20 cellular contexts compared by ENCODE assay signal in the genomic region with DNA sequence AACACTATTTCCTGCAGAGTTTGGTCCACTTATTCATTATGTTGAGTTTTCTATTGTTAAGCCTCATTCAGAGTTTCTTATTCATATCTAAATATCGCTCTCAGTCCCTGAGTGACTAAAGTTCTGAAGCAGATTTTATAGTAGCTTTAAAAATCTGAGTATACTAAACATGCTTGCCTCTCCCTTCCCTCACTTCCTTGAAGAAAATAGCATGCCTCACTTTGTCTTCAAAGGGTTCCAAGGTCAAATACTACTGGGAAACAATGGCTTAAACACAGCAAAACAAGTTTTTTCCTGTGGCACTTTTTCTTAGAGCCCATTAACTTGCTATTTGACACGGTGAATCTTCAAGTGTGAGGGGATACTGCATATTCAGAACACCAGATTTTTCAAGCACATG. TPM values are rescaled to one million over a fixed set of nuclear protein-coding genes. Genes with fewer than 3 reads are reported as not detected.
DNase-seq lines count a peak whose midpoint lies in the region; ATAC-seq, FAIRE-seq and TF ChIP-seq lines count a peak whose summit lies in the region.
"Had no signal": no experiment of that assay in that cellular context is flagged by ENCODE, and none has a peak within 500 bp of the region (broad histone marks: within the 10 kb centered on the region; RNA-seq: fewer than 3 reads in every experiment).

No MANE protein-coding gene starts in this region.

- no peak overlapping the region for H2BK120ac ChIP-seq in H9 (ENCODE audit: low read depth, low read length, poor library complexity, severe bottlenecking)

- no peak overlapping the region for H3K4me3 Mint-ChIP-seq in dendritic cell treated with granulocyte-macrophage colony-stimulating factor and Interleukin-4, amounts not matched to agents 40 ng/mL and 50 ng/mL, for 4 days
- no peak overlapping the region for H3K4me3 Mint-ChIP-seq in H9
- H3K4me3 Mint-ChIP-seq: CD8-positive, alpha-beta T cell had no signal

- H4K8ac ChIP-seq in H9 (replicated peaks; ENCODE audit: insufficient read length, low read depth, low read length), result no peak overlapping the region

- no peaks in the 10 kb centered on the region for H3K27me3 Mint-ChIP-seq in dendritic cell treated with granulocyte-macrophage colony-stimulating factor and Interleukin-4, amounts not matched to agents 40 ng/mL and 50 ng/mL, for 4 days
- H3K27me3 Mint-ChIP-seq in H9 (ENCODE audit: low read depth), result peaks cover 37% of the 10 kb centered on the region

- dilution Hi-C loops in endothelial cell of umbilical vein (cut with MboI; ENCODE audit: extremely low pct_ligation_motif_present, low sequenced_read_pairs), result no loop called here

- no peak for TF ChIP-seq POLR2A in endothelial cell of umbilical vein (IDR thresholded peaks at IDR 0.05; ENCODE audit: low read depth, low read length)

- H3K18ac ChIP-seq in H9 (ENCODE audit: insufficient read length, low read depth, low read length), result no peak overlapping the region

- peak overlapping the region; percentile 8 for H3K4me2 ChIP-seq in endothelial cell of umbilical vein (ENCODE audit: insufficient read depth, low read length)
- no peak overlapping the region for H3K4me2 ChIP-seq in H9 (ENCODE audit: insufficient read depth, insufficient read length, low read length)
- H3K4me2 ChIP-seq: A549 had no signal

- FAIRE-seq in endothelial cell of umbilical vein (lab: Jason Lieb, UNC), result peak; percentile 70
- FAIRE-seq: A549, D721Med, G401.6, GM12891, GM19239 had no signal

- H2BK12ac ChIP-seq in H9 (ENCODE audit: insufficient read length, low read depth, low read length), result no peak overlapping the region

- WGBS in H9 (ENCODE audit: extremely low coverage, insufficient read length, low lambda C conversion rate), result no CpG with 5 or more reads among the region's 2 CpGs

- no peak overlapping the region for H3K56ac ChIP-seq in H9 (ENCODE audit: insufficient read length, low read depth, low read length)

- BruUV-seq in endothelial cell of umbilical vein (replicated peaks; lab: Mats Ljungman, UMichigan), result no TSS peak

- H3K36me3 ChIP-seq in endothelial cell of umbilical vein (ENCODE audit: control insufficient read depth in 2 of 2, extremely low read depth in 1 of 2, insufficient read depth in 2 of 2, low read length in 2 of 2), result no peaks in the 10 kb centered on the region
- H3K36me3 ChIP-seq in mucosa of rectum (ENCODE audit: control insufficient read depth in 2 of 2, insufficient read depth in 2 of 2, low read length in 2 of 2), result no peaks in the 10 kb centered on the region
- no peaks in the 10 kb centered on the region for H3K36me3 ChIP-seq in upper lobe of right lung
- H3K36me3 ChIP-seq: BE2C had no signal

- H3K23me2 ChIP-seq in H9 (ENCODE audit: insufficient read length, low read depth, low read length, poor library complexity, severe bottlenecking), result no peaks in the 10 kb centered on the region

- H3K4me1 Mint-ChIP-seq in dendritic cell treated with granulocyte-macrophage colony-stimulating factor and Interleukin-4, amounts not matched to agents 40 ng/mL and 50 ng/mL, for 4 days (ENCODE audit: low read depth), result peaks cover 76% of the 10 kb centered on the region
- H3K4me1 Mint-ChIP-seq in H9, result peaks cover 0 to 3% of the 10 kb centered on the region in 2 experiments; a peak in 1 of 4 replicates

- H3K4me1 ChIP-seq in endothelial cell of umbilical vein (ENCODE audit: control insufficient read depth, extremely low read depth, insufficient read depth, low read length) (peaks cover 15% of the 10 kb centered on the region), mucosa of rectum (ENCODE audit: control insufficient read depth in 2 of 2, insufficient read depth in 2 of 2, low read length in 2 of 2) (peaks cover 5 to 6% of the 10 kb centered on the region in 2 donors), upper lobe of right lung (no peaks in the 10 kb centered on the region), H9 (ENCODE audit: insufficient read depth, low read length) (no peaks in the 10 kb centered on the region)
- H3K4me1 ChIP-seq: BE2C had no signal

- no peaks in the 10 kb centered on the region for H3K9me3 Mint-ChIP-seq in dendritic cell treated with granulocyte-macrophage colony-stimulating factor and Interleukin-4, amounts not matched to agents 40 ng/mL and 50 ng/mL, for 4 days
- H3K9me3 Mint-ChIP-seq in H9, result no peaks in the 10 kb centered on the region
- H3K9me3 Mint-ChIP-seq: CD8-positive, alpha-beta T cell had no signal

- DNase-seq in endothelial cell of umbilical vein (ENCODE audit: low read depth, low spot score), result peak; percentile 76
- DNase-seq in upper lobe of right lung, result no peak
- DNase-seq in H9, result no peak
- DNase-seq: BE2C; CD8-positive, alpha-beta T cell; COR-L47; DMS153; DMS79 treated with DMSO at 0.1 percent for 48 hours; EL had no signal

- POLR2A ChIA-PET in endothelial cell of umbilical vein (lab: Charles Lee), result interaction anchor here (0.6 to 1.7 kb wide), 3 partner anchors 22 to 61 kb away, joined by 3 to 13 read pairs (median 3); partner anchors contain the start of gene DAB2

- H3K36me3 Mint-ChIP-seq in dendritic cell treated with granulocyte-macrophage colony-stimulating factor and Interleukin-4, amounts not matched to agents 40 ng/mL and 50 ng/mL, for 4 days (ENCODE audit: low read depth), result no peaks in the 10 kb centered on the region
- H3K36me3 Mint-ChIP-seq in H9 (ENCODE audit: insufficient read depth in 1 of 3, low read depth in 3 of 3), result no peaks in the 10 kb centered on the region
- H3K36me3 Mint-ChIP-seq: CD8-positive, alpha-beta T cell had no signal

- no peak for ATAC-seq in upper lobe of right lung
- ATAC-seq in GM18870 (IDR thresholded peaks at IDR 0.05; ENCODE audit: unreplicated experiment), result no peak
- no peak for ATAC-seq in GM19463 (IDR thresholded peaks at IDR 0.05; ENCODE audit: unreplicated experiment)
- ATAC-seq: A549; CD8-positive, alpha-beta T cell; HCT116 had no signal

- H3K79me2 ChIP-seq in endothelial cell of umbilical vein (ENCODE audit: control insufficient read depth, insufficient read depth, low read length) (no peaks in the 10 kb centered on the region), H9 (ENCODE audit: insufficient read depth, low read length) (no peaks in the 10 kb centered on the region)

- no peaks in the 10 kb centered on the region for H3K79me1 ChIP-seq in H9 (ENCODE audit: insufficient read depth, low read depth, low read length, poor library complexity, severe bottlenecking)

- H3K4me3 ChIP-seq in endothelial cell of umbilical vein (replicated peaks in 1 of 3; ENCODE audit: insufficient read depth in 1 of 3, low read depth in 1 of 3, low read length in 3 of 3) (no peak overlapping the region), mucosa of rectum (ENCODE audit: low read length in 2 of 2) (no peak overlapping the region), upper lobe of right lung (no peak overlapping the region)
- H3K4me3 ChIP-seq: A549 had no signal

- H4K91ac ChIP-seq in H9 (ENCODE audit: insufficient read length, low read depth, low read length), result no peak overlapping the region

- H2BK20ac ChIP-seq in H9 (ENCODE audit: low read depth, low read length, poor library complexity, severe bottlenecking), result no peak overlapping the region

- CTCF ChIA-PET in endothelial cell of umbilical vein (lab: Charles Lee), result interaction anchor here (0.9 to 1.7 kb wide), 10 partner anchors 10 to 84 kb away, joined by 3 to 12 read pairs (median 4); partner anchors contain the start of gene DAB2

- H4K20me1 ChIP-seq in endothelial cell of umbilical vein (replicated peaks; ENCODE audit: control insufficient read depth, extremely low read depth, insufficient read depth, low read length) (no peaks in the 10 kb centered on the region), H9 (ENCODE audit: control insufficient read depth, insufficient read depth, insufficient read length) (no peaks in the 10 kb centered on the region)

- H2AK5ac ChIP-seq in H9 (ENCODE audit: insufficient read length, low read length), result no peak overlapping the region

- H3K27ac ChIP-seq in endothelial cell of umbilical vein (ENCODE audit: insufficient read depth, low read depth, low read length), result peak overlapping the region; percentile 31
- peak overlapping the region; percentile 71 to 84 for H3K27ac ChIP-seq in mucosa of rectum (ENCODE audit: low read depth in 2 of 2, low read length in 2 of 2)
- H3K27ac ChIP-seq in upper lobe of right lung, result peak overlapping the region; percentile 2
- no peak overlapping the region for H3K27ac ChIP-seq in H9 (ENCODE audit: insufficient read length, low read depth, low read length)
- H3K27ac ChIP-seq: A549, C4-2B had no signal

- H3K9me3 ChIP-seq in endothelial cell of umbilical vein (replicated peaks; ENCODE audit: control insufficient read depth, insufficient read depth, low read length) (no peaks in the 10 kb centered on the region), mucosa of rectum (ENCODE audit: control insufficient read depth in 2 of 2, low read length in 2 of 2) (no peaks in the 10 kb centered on the region), upper lobe of right lung (no peaks in the 10 kb centered on the region), H9 (ENCODE audit: control insufficient read depth, low read depth, low read length) (no peaks in the 10 kb centered on the region)
- H3K9me3 ChIP-seq: A549, BE2C had no signal

- H3T11ph ChIP-seq in H9 (ENCODE audit: low read length), result no peak overlapping the region

- H3K4ac ChIP-seq in H9 (ENCODE audit: low read depth, low read length), result no peak overlapping the region

- H3K23ac ChIP-seq in H9 (ENCODE audit: insufficient read length, low read depth, low read length), result no peak overlapping the region

- H3K27me3 ChIP-seq in endothelial cell of umbilical vein (ENCODE audit: control insufficient read depth in 2 of 2, insufficient read depth in 2 of 2, low read length in 2 of 2) (no peaks in the 10 kb centered on the region), mucosa of rectum (ENCODE audit: control insufficient read depth in 2 of 2, insufficient read depth in 2 of 2, low read length in 2 of 2) (no peaks in the 10 kb centered on the region), upper lobe of right lung (no peaks in the 10 kb centered on the region), H9 (ENCODE audit: insufficient read depth, low read length) (no peaks in the 10 kb centered on the region; the same call in 1 of the 2 replicates)
- H3K27me3 ChIP-seq: BE2C had no signal

- no peak overlapping the region for H2BK5ac ChIP-seq in H9 (ENCODE audit: insufficient read length, low read length)

- intact Hi-C loops in dendritic cell treated with granulocyte-macrophage colony-stimulating factor and Interleukin-4, amounts not matched to agents 40 ng/mL and 50 ng/mL, for 4 days (cut with micrococcal nuclease), result loop anchor here (5.0 kb wide), 1 partner anchor 61 kb away; no protein-coding TSS in a partner anchor
- intact Hi-C loops in endothelial cell of umbilical vein (cut with micrococcal nuclease), result no loop called here
- intact Hi-C loops in upper lobe of right lung (cut with DNase I), result no loop called here

- peak overlapping the region; percentile 89 for H3K27ac Mint-ChIP-seq in dendritic cell treated with granulocyte-macrophage colony-stimulating factor and Interleukin-4, amounts not matched to agents 40 ng/mL and 50 ng/mL, for 4 days
- H3K27ac Mint-ChIP-seq in H9, result no peak overlapping the region
- H3K27ac Mint-ChIP-seq: CD8-positive, alpha-beta T cell had no signal

- no peaks in the 10 kb centered on the region for H3K9me1 ChIP-seq in endothelial cell of umbilical vein (replicated peaks; ENCODE audit: control insufficient read depth, extremely low read depth, insufficient read depth, low read length)

- H2AFZ ChIP-seq in endothelial cell of umbilical vein (ENCODE audit: low read depth, low read length) (peak overlapping the region; percentile 50), H9 (ENCODE audit: low read length) (no peak overlapping the region)

- no peak overlapping the region for H4K5ac ChIP-seq in H9 (ENCODE audit: insufficient read length, low read depth, low read length)

- TF ChIP-seq CTCF in endothelial cell of umbilical vein (IDR thresholded peaks at IDR 0.05; ENCODE audit: extremely low read depth in 1 of 2, insufficient read depth in 1 of 2, low read depth in 1 of 2, low read length in 2 of 2) (no peak), upper lobe of right lung (IDR thresholded peaks at IDR 0.05) (no peak), H9 (conservative IDR thresholded peaks at IDR 0.05) (no peak)

- H3K14ac ChIP-seq in H9 (ENCODE audit: insufficient read depth, low read length), result no peak overlapping the region

- no peak overlapping the region for H3K9ac ChIP-seq in endothelial cell of umbilical vein (replicated peaks; ENCODE audit: extremely low read depth, insufficient read depth, low read length)
- no peak overlapping the region for H3K9ac ChIP-seq in mucosa of rectum (ENCODE audit: low read depth in 1 of 2, low read length in 2 of 2)
- H3K9ac ChIP-seq in H9 (ENCODE audit: extremely low read depth, insufficient read length, low read length), result no peak overlapping the region

- no peak overlapping the region for H2BK15ac ChIP-seq in H9 (ENCODE audit: low read depth, low read length)

RNA-seq across cellular contexts. Expression of gene DAB2, which starts 41.1 kb away (rescaled TPM):
- 245 and 283 TPM in 2 replicates for total RNA-seq in endothelial cell of umbilical vein
- 168 TPM in 2 replicates for polyA plus RNA-seq in endothelial cell of umbilical vein
- polyA plus RNA-seq in endothelial cell of umbilical vein (2011; cell fraction: cytosol; rRNA removed), result 142 and 143 TPM in 2 replicates
- polyA plus RNA-seq in endothelial cell of umbilical vein (2011; cell fraction: nucleus; rRNA removed), result 403 and 406 TPM in 2 replicates
- 155 and 160 TPM in 2 replicates for polyA plus RNA-seq in endothelial cell of umbilical vein (2012)
- polyA minus RNA-seq in endothelial cell of umbilical vein, result 381 and 392 TPM in 2 replicates
- 71.7 TPM for polyA minus RNA-seq in endothelial cell of umbilical vein (2011; cell fraction: cytosol; rRNA and poly(A)+ RNA removed)
- 989 and 991 TPM in 2 replicates for polyA minus RNA-seq in endothelial cell of umbilical vein (2011; cell fraction: nucleus; rRNA and poly(A)+ RNA removed)
- 145 TPM for total RNA-seq in upper lobe of right lung
- 2.3 and 2.7 TPM in 2 replicates for total RNA-seq in H9 (2021)
- total RNA-seq: CD8-positive, alpha-beta T cell had no signal

Comparison
In these comparisons a context has a peak if more than half of its experiments do, and no peak if none do; other contexts are left out.
1. RNA of gene DAB2, which starts 41.1 kb away (total RNA-seq): 245 to 283 TPM in endothelial cell of umbilical vein and 145 TPM in upper lobe of right lung (single experiment); 2.3 to 2.7 TPM in H9; every median in the first group is over 10 times any median in the second.